Comparison of ENCODE assay signal across 13 cellular contexts in genomic region chr11:35133656-35134055, GRCh38.
"Had no signal": no experiment of that assay in that cellular context is flagged by ENCODE, and none has a peak within 500 bp of the region (broad histone marks: within the 10 kb centered on the region; RNA-seq: fewer than 3 reads in every experiment).

No MANE protein-coding gene starts in this region.

- H3K4me3 Mint-ChIP-seq: naive B cell, T-cell had no signal

- ATAC-seq: heart right ventricle, T-cell had no signal

- DNase-seq: activated CD4-positive, alpha-beta T cell treated with anti-CD3 and anti-CD28 coated beads, Interleukin-2, amount 50 U/mL, for 1 hour; activated effector memory CD4-positive, alpha-beta T cell treated with Interleukin-2 at 50 U/mL for 16 hours; central memory CD4-positive, alpha-beta T cell; effector CD4-positive, alpha-beta T cell; foreskin melanocyte; heart right ventricle; naive B cell; posterior cingulate gyrus; T-cell had no signal

- H3K27ac Mint-ChIP-seq: T-cell had no signal

- H3K36me3 Mint-ChIP-seq: naive B cell, T-cell had no signal

- H3K9me3 ChIP-seq: heart right ventricle, tibial nerve had no signal

- H3K4me3 ChIP-seq: coronary artery, heart right ventricle, skin epidermis, tibial nerve had no signal

- H3K27me3 Mint-ChIP-seq: naive B cell, T-cell had no signal

- H3K27ac ChIP-seq: coronary artery, heart right ventricle, skin epidermis, tibial nerve, VCaP had no signal

- H3K36me3 ChIP-seq: heart right ventricle, tibial nerve had no signal

- H3K27me3 ChIP-seq: heart right ventricle, tibial nerve had no signal
